Comparison of ENCODE assay signal across 8 cellular contexts in the genomic region with DNA sequence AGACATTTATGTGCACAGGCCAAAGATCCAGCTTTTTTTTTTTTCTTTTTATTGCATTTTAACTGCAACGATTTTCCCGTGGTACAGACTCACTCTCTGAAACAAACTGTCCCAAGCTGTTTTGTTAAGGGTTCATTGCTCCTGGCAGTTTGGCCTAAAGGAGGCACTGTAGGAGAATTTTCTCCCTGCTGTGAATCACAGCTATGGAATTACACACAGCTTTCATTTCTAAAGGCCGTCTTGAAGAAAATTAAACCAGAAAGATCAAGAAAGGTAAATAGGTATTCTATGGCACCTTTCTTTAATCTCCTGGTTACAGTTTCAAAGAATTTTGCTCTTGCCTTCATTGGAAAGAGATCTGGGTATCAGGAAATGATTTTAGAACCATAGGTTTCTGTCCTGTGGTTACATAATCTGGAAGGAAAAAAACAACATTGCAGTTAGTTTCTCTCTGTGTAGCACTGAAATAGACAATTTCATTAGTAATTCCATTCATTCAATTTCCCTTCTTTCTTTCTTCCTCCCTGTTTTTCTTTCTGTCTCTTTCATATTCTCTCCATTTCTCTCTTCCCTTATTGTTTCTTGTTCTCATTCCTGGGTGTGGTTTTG. TPM values are rescaled to one million over a fixed set of nuclear protein-coding genes. Genes with fewer than 3 reads are reported as not detected.
DNase-seq lines count a peak whose midpoint lies in the region; FAIRE-seq and TF ChIP-seq lines count a peak whose summit lies in the region.

No MANE protein-coding gene starts in this region.

- no peaks in the 10 kb centered on the region for H4K20me1 ChIP-seq in KMS-11 (ENCODE audit: insufficient read depth)

- H3K4me1 ChIP-seq in KMS-11 (ENCODE audit: low read depth, poor library complexity, severe bottlenecking) = peaks cover 4% of the 10 kb centered on the region

- H3K4me1 Mint-ChIP-seq in Calu3 (ENCODE audit: low read depth, unreplicated experiment) = peaks cover 16% of the 10 kb centered on the region
- peaks cover 33% of the 10 kb centered on the region for H3K4me1 Mint-ChIP-seq in MCF 10A (ENCODE audit: insufficient read depth, unreplicated experiment)

- H3K27me3 ChIP-seq in KMS-11 (ENCODE audit: insufficient read depth, low read depth) = no peaks in the 10 kb centered on the region

- no TSS peak for BruUV-seq in Calu3 (replicated peaks; lab: Mats Ljungman, UMichigan)
- BruUV-seq in MCF 10A (replicated peaks; lab: Mats Ljungman, UMichigan) = no TSS peak

- intact Hi-C loops in Calu3 (cut with micrococcal nuclease; ENCODE audit: unreplicated experiment) = loop anchor here (1.0 to 5.0 kb wide), 2 partner anchors 42 to 139 kb away; no protein-coding TSS in a partner anchor
- intact Hi-C loops in MCF 10A (cut with micrococcal nuclease) = loop anchor here (1.0 to 2.0 kb wide), 3 partner anchors 18 to 139 kb away; partner anchors contain the start of gene PDK4

- H3K4me3 Mint-ChIP-seq in Calu3 (ENCODE audit: low read depth, unreplicated experiment) = peak overlapping the region; percentile 64
- peak overlapping the region; percentile 59 for H3K4me3 Mint-ChIP-seq in MCF 10A (ENCODE audit: unreplicated experiment)

- peak overlapping the region; percentile 92 for H3K27ac Mint-ChIP-seq in Calu3 (ENCODE audit: unreplicated experiment)
- H3K27ac Mint-ChIP-seq in MCF 10A (ENCODE audit: low read depth, unreplicated experiment) = peak overlapping the region; percentile 76

- H3K36me3 Mint-ChIP-seq in Calu3 (ENCODE audit: insufficient read depth, unreplicated experiment) (peaks cover 13% of the 10 kb centered on the region), MCF 10A (ENCODE audit: insufficient read depth, unreplicated experiment) (no peaks in the 10 kb centered on the region)

- H3K79me2 ChIP-seq in KMS-11 (ENCODE audit: insufficient read depth, low read depth) = no peaks in the 10 kb centered on the region

- TF ChIP-seq CTCF in Calu3 (IDR thresholded peaks at IDR 0.05; ENCODE audit: unreplicated experiment) (peak; percentile 20), KMS-11 (conservative IDR thresholded peaks at IDR 0.05; ENCODE audit: low read depth, low read length) (peak; percentile 33; the same call in 1 of the 2 replicates), MCF 10A (IDR thresholded peaks at IDR 0.05; ENCODE audit: unreplicated experiment) (peak; percentile 61)

- H3K9me3 Mint-ChIP-seq in Calu3 (ENCODE audit: low read depth, unreplicated experiment) = no peaks in the 10 kb centered on the region
- H3K9me3 Mint-ChIP-seq in MCF 10A (ENCODE audit: unreplicated experiment) = no peaks in the 10 kb centered on the region

- no peak overlapping the region for H3K27ac ChIP-seq in KMS-11

- no peaks in the 10 kb centered on the region for H3K27me3 Mint-ChIP-seq in Calu3 (ENCODE audit: unreplicated experiment)
- H3K27me3 Mint-ChIP-seq in MCF 10A (ENCODE audit: insufficient read depth, unreplicated experiment) = peaks cover 19% of the 10 kb centered on the region

- FAIRE-seq in islet of Langerhans (lab: Jason Lieb, UNC) = peak; percentile 98

- peak overlapping the region; percentile 67 for H2AFZ ChIP-seq in KMS-11 (ENCODE audit: low read depth)

- H3K4me3 ChIP-seq in KMS-11 (IDR thresholded peaks at IDR 0.05; ENCODE audit: insufficient read depth, low read depth, low read length) = no peak overlapping the region

- CTCF ChIA-PET in Calu3 (lab: Charles Lee) (interaction anchor here (0.7 to 2.0 kb wide), 13 partner anchors 9 to 887 kb away, joined by 3 to 29 read pairs (median 4); partner anchors contain the start of gene PDK4), MCF 10A (lab: Yijun Ruan, JAX) (interaction anchor here (0.7 to 29.2 kb wide), 33 partner anchors 9 to 431 kb away, joined by 3 to 1114 read pairs (median 7); partner anchors contain the start of gene PDK4)

- POLR2A ChIA-PET in MCF 10A (lab: Yijun Ruan, JAX) = interaction anchor here (0.6 to 5.4 kb wide), 14 partner anchors 13 to 144 kb away, joined by 3 to 59 read pairs (median 4); partner anchors contain the start of gene PDK4

- no peak overlapping the region for H3K9ac ChIP-seq in KMS-11

- H3K36me3 ChIP-seq in KMS-11 (ENCODE audit: insufficient read depth) = no peaks in the 10 kb centered on the region

- DNase-seq in Calu3 (peak; percentile 43), MCF 10A (ENCODE audit: unreplicated experiment) (peak; percentile 77), smooth muscle cell of the brain vasculature (ENCODE audit: low read depth, low spot score) (peak; percentile 32), NCI-H2107 treated with DMSO at 0.1 percent for 48 hours (lab: John Stamatoyannopoulos, UW; ENCODE audit: unreplicated experiment) (no peak), AML-193 (lab: John Stamatoyannopoulos, UW) (no peak)
- no peak for DNase-seq in NK-92 treated with Interleukin-12 subunit alpha and Interleukin-12 subunit beta, amount 100 ng/mL, for 24 hours (lab: John Stamatoyannopoulos, UW)

- H3K4me2 ChIP-seq in KMS-11 = peak overlapping the region; percentile 53; the same call in 1 of the 2 replicates

RNA-seq across cellular contexts. Expression of gene PDK4, which starts 51.2 kb away (rescaled TPM):
- total RNA-seq in Calu3 (2022) (6.5 and 7.1 TPM in 2 replicates), MCF 10A (2022) (1.2 and 1.3 TPM in 2 replicates)

RNA-seq across cellular contexts. Expression of gene ASB4, which starts 59.4 kb away (rescaled TPM):
- 0.47 TPM in 1 of 2 replicates, not detected in the other for total RNA-seq in Calu3 (2022)
- not detected in 2 replicates for total RNA-seq in MCF 10A (2022)

Comparison
In these comparisons a context has a peak if more than half of its experiments do, and no peak if none do; other contexts are left out.
1. DNase-seq: peak in Calu3 (single experiment), MCF 10A (single experiment) and smooth muscle cell of the brain vasculature (single experiment); none in NCI-H2107 treated with DMSO at 0.1 percent for 48 hours (single experiment), NK-92 treated with Interleukin-12 subunit alpha and Interleukin-12 subunit beta, amount 100 ng/mL, for 24 hours (single experiment) and AML-193 (0 of 2).
2. Peak in every context shown above with its lines, with median percentiles within 50 percentile points of each other: CTCF ChIP-seq.